ENCODE assay signal across 1 cellular context in the genomic region with DNA sequence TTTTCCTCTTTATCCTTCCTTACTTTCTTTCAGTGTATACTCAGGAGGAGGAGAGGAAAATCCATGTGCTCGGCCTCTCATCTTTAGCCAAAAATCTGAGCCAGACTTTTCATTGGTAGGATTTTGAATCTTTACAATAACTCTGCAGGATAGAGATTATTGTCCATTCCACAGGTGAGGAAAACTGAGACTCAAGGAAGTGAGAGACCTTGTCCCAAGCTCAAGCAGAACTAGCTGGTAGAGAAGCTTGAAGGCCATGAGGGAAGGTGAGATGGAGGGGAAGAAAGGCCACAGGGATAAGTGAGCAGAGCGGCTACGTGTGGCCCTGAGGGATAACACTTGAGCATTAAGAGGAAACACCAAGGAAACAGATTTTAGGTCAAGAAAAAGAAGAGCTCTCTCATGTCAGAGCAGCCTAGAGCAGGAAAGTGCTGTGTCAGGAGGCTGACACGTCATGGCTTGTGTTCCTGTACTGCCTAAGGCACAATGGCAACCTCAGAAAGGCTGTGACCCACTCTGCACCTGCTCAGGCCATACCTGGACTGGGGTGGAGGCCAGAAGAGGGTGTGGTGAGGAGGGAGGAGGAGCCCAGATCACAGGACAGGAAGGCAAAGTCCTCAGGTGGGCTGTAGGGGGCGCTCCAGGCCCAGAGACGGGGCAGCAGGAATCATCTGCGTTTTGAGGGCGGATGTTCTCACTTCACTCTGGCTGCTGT.
TF ChIP-seq lines count a peak whose summit lies in the region.

No MANE protein-coding gene starts in this region.

TF ChIP-seq in IMR-90, 13 proteins besides CTCF, POLR2A, EP300 and RAD21:
- TF ChIP-seq MAZ (IDR thresholded peaks at IDR 0.05; ENCODE audit: borderline replicate concordance, low read depth, low read length) (peak; percentile 26; the same call in 1 of the 2 replicates), RFX5 (IDR thresholded peaks at IDR 0.05; ENCODE audit: low read depth, low read length) (no peak), SMC3 (IDR thresholded peaks at IDR 0.05; ENCODE audit: low read depth, low read length) (peak; percentile 80), MXI1 (IDR thresholded peaks at IDR 0.05; ENCODE audit: borderline replicate concordance, low read depth, low read length) (no peak), MAFK (IDR thresholded peaks at IDR 0.05; ENCODE audit: low read depth, low read length) (0 out of 2 replicates have a peak, but pooled peaks have one; percentile 6), FOS (IDR thresholded peaks at IDR 0.05; ENCODE audit: low read depth, low read length) (no peak)
